ENCODE assay signal across 21 cellular contexts in the genomic region with DNA sequence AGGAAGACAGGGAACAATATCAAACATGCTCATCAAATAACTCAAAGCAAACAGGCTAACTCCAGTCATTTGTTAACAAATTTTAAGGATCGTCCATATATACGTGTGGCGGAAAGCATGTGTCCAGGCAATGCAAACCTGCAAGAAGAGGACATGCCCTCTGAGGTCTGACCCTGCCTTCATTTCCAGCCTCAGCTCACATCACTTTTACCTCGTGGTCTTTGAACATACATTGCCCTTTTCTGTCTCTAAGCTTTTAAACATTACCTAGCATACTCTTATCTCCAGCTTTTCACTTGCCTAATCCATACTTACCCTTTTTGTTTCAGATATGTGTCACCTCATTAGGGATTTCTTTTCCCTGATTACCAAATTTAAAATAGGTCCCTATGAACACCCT.
DNase-seq lines count a peak whose midpoint lies in the region; ATAC-seq, FAIRE-seq and TF ChIP-seq lines count a peak whose summit lies in the region.
"Had no signal": no experiment of that assay in that cellular context is flagged by ENCODE, and none has a peak within 500 bp of the region (broad histone marks: within the 10 kb centered on the region; RNA-seq: fewer than 3 reads in every experiment).

No MANE protein-coding gene starts in this region.

- WGBS in mesendoderm (ENCODE audit: extremely low coverage, insufficient coverage, low lambda C conversion rate), result no CpG with 5 or more reads among the region's 4 CpGs
- 85 to 93% methylated on average over 4 of the region's 4 CpGs for WGBS in gastroesophageal sphincter (ENCODE audit: low coverage in 1 of 2), 2 donors

- no peak overlapping the region for H3K9ac ChIP-seq in mesendoderm (ENCODE audit: low read length)

- no peak overlapping the region for H3K23ac ChIP-seq in mesendoderm (ENCODE audit: low read length)

- H2BK15ac ChIP-seq in mesendoderm (replicated peaks; ENCODE audit: low read depth), result no peak overlapping the region

- TF ChIP-seq CTCF in Caco-2 (IDR thresholded peaks at IDR 0.05; ENCODE audit: insufficient read depth in 1 of 2, low read depth in 1 of 2, low read length in 1 of 2, severe bottlenecking in 1 of 2, unreplicated experiment in 1 of 2), result no peak
- no peak for TF ChIP-seq CTCF in D721Med (IDR thresholded peaks at IDR 0.05; ENCODE audit: insufficient read depth, missing control alignments)
- no peak for TF ChIP-seq CTCF in WTC11 (IDR thresholded peaks at IDR 0.05)
- no peak for TF ChIP-seq CTCF in gastroesophageal sphincter (IDR thresholded peaks at IDR 0.05)

- no peak overlapping the region for H2BK5ac ChIP-seq in mesendoderm (ENCODE audit: low read length)

- no peak overlapping the region for H2AK5ac ChIP-seq in mesendoderm (ENCODE audit: low read length)

- no peak overlapping the region for H4K8ac ChIP-seq in mesendoderm (ENCODE audit: low read depth, low read length)

- intact Hi-C loops in Caco-2 (cut with micrococcal nuclease; ENCODE audit: unreplicated experiment), result loop anchor here (1.0 kb wide), 1 partner anchor 8 kb away; no protein-coding TSS in a partner anchor

- H3K36me3 Mint-ChIP-seq in Caco-2 (ENCODE audit: insufficient read depth, unreplicated experiment), result no peaks in the 10 kb centered on the region
- H3K36me3 Mint-ChIP-seq in WTC11, result no peaks in the 10 kb centered on the region
- H3K36me3 Mint-ChIP-seq: CD4-positive, alpha-beta memory T cell; T-cell had no signal

- no peaks in the 10 kb centered on the region for H3K79me1 ChIP-seq in mesendoderm (ENCODE audit: low read length)

- POLR2A ChIA-PET in Caco-2 (lab: Charles Lee) (no interaction called here), WTC11 (lab: Charles Lee) (no interaction called here)

- BruUV-seq in Caco-2 (replicated peaks; lab: Mats Ljungman, UMichigan), result no TSS peak

- FAIRE-seq in D721Med (lab: Jason Lieb, UNC), result peak; percentile 80
- FAIRE-seq: GM18507, H1 had no signal

- H3K27me3 ChIP-seq in Caco-2 (replicated peaks; ENCODE audit: control insufficient read depth, insufficient read depth, low read length), result no peaks in the 10 kb centered on the region
- H3K27me3 ChIP-seq in mesendoderm (ENCODE audit: insufficient read depth, low read length, poor library complexity), result no peaks in the 10 kb centered on the region
- no peaks in the 10 kb centered on the region for H3K27me3 ChIP-seq in gastroesophageal sphincter

- H3K36me3 ChIP-seq in Caco-2 (ENCODE audit: control insufficient read depth, insufficient read depth, low read length) (no peaks in the 10 kb centered on the region), mesendoderm (ENCODE audit: control insufficient read depth, insufficient read depth, low read length) (no peaks in the 10 kb centered on the region), gastroesophageal sphincter (no peaks in the 10 kb centered on the region)

- H3K4me1 Mint-ChIP-seq in Caco-2 (ENCODE audit: low read depth, unreplicated experiment) (peaks cover 17% of the 10 kb centered on the region), WTC11 (no peaks in the 10 kb centered on the region)
- H3K4me1 Mint-ChIP-seq: CD4-positive, alpha-beta memory T cell; T-cell had no signal

- H3K4me1 ChIP-seq in Caco-2 (peaks cover 4% of the 10 kb centered on the region), mesendoderm (ENCODE audit: control insufficient read depth, low read depth, low read length) (peaks cover 2% of the 10 kb centered on the region), gastroesophageal sphincter (peaks cover 0 to 9% (median 0%) of the 10 kb centered on the region in 3 donors)

- no peaks in the 10 kb centered on the region for H3K79me2 ChIP-seq in mesendoderm (ENCODE audit: control insufficient read depth, insufficient read depth, low read length)

- H3K4me3 Mint-ChIP-seq in Caco-2 (ENCODE audit: unreplicated experiment) (peak overlapping the region; percentile 22), WTC11 (no peak overlapping the region)
- H3K4me3 Mint-ChIP-seq: CD4-positive, alpha-beta memory T cell; T-cell had no signal

- H3K4me2 ChIP-seq in mesendoderm (ENCODE audit: low read length), result no peak overlapping the region

- peak overlapping the region; percentile 72 for H3K27ac Mint-ChIP-seq in Caco-2 (ENCODE audit: unreplicated experiment)
- H3K27ac Mint-ChIP-seq in WTC11, result peak overlapping the region; percentile 29; the same call in 1 of the 2 replicates
- H3K27ac Mint-ChIP-seq: CD4-positive, alpha-beta memory T cell; T-cell had no signal

- H3K9me3 Mint-ChIP-seq in Caco-2 (ENCODE audit: unreplicated experiment) (no peaks in the 10 kb centered on the region), WTC11 (no peaks in the 10 kb centered on the region; the same call in 1 of the 2 replicates)

- no peak overlapping the region for H3K18ac ChIP-seq in mesendoderm (ENCODE audit: low read length)

- H3K27ac ChIP-seq in mesendoderm (ENCODE audit: low read depth, low read length) (no peak overlapping the region), gastroesophageal sphincter (no peak overlapping the region)
- H3K27ac ChIP-seq: RWPE1 had no signal

- no peak for TF ChIP-seq POLR2A in gastroesophageal sphincter (IDR thresholded peaks at IDR 0.05)

- no peak overlapping the region for H3K56ac ChIP-seq in mesendoderm (ENCODE audit: low read length)

- ATAC-seq in WTC11, result no peak
- ATAC-seq in gastroesophageal sphincter, result no peak
- ATAC-seq: Panc1, T-cell had no signal

- H3K27me3 Mint-ChIP-seq in Caco-2 (ENCODE audit: insufficient read depth, unreplicated experiment), result no peaks in the 10 kb centered on the region
- no peaks in the 10 kb centered on the region for H3K27me3 Mint-ChIP-seq in WTC11 (ENCODE audit: low read depth)
- H3K27me3 Mint-ChIP-seq: CD4-positive, alpha-beta memory T cell; T-cell had no signal

- CTCF ChIA-PET in Caco-2 (lab: Charles Lee) (no interaction called here), WTC11 (lab: Charles Lee) (interaction anchor here (1.0 kb wide), 1 partner anchor 20 kb away, joined by 3 read pairs; no protein-coding TSS in a partner anchor)

- H3K4me3 ChIP-seq in Caco-2 (ENCODE audit: low read depth, low read length) (no peak overlapping the region), mesendoderm (ENCODE audit: low read length) (no peak overlapping the region), gastroesophageal sphincter (no peak overlapping the region)

- H3K4ac ChIP-seq in mesendoderm (ENCODE audit: low read depth, low read length), result no peak overlapping the region

- H4K5ac ChIP-seq in mesendoderm (ENCODE audit: low read length), result no peak overlapping the region

- no peak overlapping the region for H2BK120ac ChIP-seq in mesendoderm (ENCODE audit: low read depth, low read length)

- no peak for TF ChIP-seq EP300 in gastroesophageal sphincter (IDR thresholded peaks at IDR 0.05)

- H3K9me3 ChIP-seq in Caco-2 (no peaks in the 10 kb centered on the region), gastroesophageal sphincter (no peaks in the 10 kb centered on the region)

- no peak for DNase-seq in Caco-2
- DNase-seq in D721Med (ENCODE audit: insufficient read length, low spot score), result no peak
- no peak for DNase-seq in WTC11 (ENCODE audit: low spot score)
- peak; percentile 30 for DNase-seq in mesendoderm
- no peak for DNase-seq in KG1 (lab: John Stamatoyannopoulos, UW)
- no peak for DNase-seq in HCEC 1CT
- DNase-seq: C1 segment of cervical spinal cord; CD4-positive, alpha-beta memory T cell; KBM-7; MM.1S; NCI-H2029; NCI-H2227 treated with DMSO at 0.1 percent for 48 hours; NCI-H510A; NCI-H69; SHP77; T-cell had no signal

TF ChIP-seq in WTC11, 78 proteins besides CTCF, POLR2A, EP300 and RAD21:
- TF ChIP-seq GTF2I (CRISPR knock-in tag; conservative IDR thresholded peaks at IDR 0.05), result no peak
- TF ChIP-seq ZNF396 (CRISPR knock-in tag; IDR thresholded peaks at IDR 0.05; ENCODE audit: borderline replicate concordance), result no peak
- no peak for TF ChIP-seq MXD4 (CRISPR knock-in tag; IDR thresholded peaks at IDR 0.05; ENCODE audit: borderline replicate concordance)
- no peak for TF ChIP-seq SP1 (CRISPR knock-in tag; conservative IDR thresholded peaks at IDR 0.05)
- TF ChIP-seq, protein P1, sequence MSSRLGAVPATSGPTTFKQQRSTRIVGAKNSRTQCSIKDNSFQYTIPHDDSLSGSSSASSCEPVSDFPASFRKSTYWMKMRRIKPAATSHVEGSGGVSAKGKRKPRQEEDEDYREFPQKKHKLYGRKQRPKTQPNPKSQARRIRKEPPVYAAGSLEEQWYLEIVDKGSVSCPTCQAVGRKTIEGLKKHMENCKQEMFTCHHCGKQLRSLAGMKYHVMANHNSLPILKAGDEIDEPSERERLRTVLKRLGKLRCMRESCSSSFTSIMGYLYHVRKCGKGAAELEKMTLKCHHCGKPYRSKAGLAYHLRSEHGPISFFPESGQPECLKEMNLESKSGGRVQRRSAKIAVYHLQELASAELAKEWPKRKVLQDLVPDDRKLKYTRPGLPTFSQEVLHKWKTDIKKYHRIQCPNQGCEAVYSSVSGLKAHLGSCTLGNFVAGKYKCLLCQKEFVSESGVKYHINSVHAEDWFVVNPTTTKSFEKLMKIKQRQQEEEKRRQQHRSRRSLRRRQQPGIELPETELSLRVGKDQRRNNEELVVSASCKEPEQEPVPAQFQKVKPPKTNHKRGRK (CRISPR knock-in tag; IDR thresholded peaks at IDR 0.05; ENCODE audit: borderline replicate concordance), result no peak
- TF ChIP-seq JUN (CRISPR knock-in tag; IDR thresholded peaks at IDR 0.05), result no peak
- no peak for TF ChIP-seq TCF7 (CRISPR knock-in tag; IDR thresholded peaks at IDR 0.05; ENCODE audit: low read depth)
- TF ChIP-seq ESRRA (CRISPR knock-in tag; IDR thresholded peaks at IDR 0.05; ENCODE audit: borderline replicate concordance), result no peak
